ENCODE assay signal across 1 cellular context in the genomic region with DNA sequence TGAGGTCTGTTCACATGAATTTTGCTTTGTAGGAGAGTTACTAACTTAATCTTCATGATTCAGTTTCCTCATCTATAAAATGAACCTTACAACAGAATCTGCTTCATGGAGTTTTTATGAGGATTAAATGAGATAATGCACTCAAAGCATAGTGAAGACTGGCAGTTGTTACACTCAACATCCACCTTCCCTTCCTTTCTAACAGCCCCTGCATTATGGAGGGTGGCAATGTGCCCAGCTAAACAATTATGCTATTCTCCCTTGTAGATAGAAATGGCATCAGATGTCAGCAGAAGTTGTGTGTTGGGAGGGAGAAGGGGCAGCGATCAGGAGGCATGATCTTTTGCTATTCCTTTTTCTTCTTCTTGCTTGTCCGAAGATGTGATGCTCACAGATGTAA.
TF ChIP-seq lines count a peak whose summit lies in the region.

No MANE protein-coding gene starts in this region.

TF ChIP-seq in GM23338, 12 proteins besides CTCF, POLR2A, EP300 and RAD21 (continued from another document):
- TF ChIP-seq, protein P1, sequence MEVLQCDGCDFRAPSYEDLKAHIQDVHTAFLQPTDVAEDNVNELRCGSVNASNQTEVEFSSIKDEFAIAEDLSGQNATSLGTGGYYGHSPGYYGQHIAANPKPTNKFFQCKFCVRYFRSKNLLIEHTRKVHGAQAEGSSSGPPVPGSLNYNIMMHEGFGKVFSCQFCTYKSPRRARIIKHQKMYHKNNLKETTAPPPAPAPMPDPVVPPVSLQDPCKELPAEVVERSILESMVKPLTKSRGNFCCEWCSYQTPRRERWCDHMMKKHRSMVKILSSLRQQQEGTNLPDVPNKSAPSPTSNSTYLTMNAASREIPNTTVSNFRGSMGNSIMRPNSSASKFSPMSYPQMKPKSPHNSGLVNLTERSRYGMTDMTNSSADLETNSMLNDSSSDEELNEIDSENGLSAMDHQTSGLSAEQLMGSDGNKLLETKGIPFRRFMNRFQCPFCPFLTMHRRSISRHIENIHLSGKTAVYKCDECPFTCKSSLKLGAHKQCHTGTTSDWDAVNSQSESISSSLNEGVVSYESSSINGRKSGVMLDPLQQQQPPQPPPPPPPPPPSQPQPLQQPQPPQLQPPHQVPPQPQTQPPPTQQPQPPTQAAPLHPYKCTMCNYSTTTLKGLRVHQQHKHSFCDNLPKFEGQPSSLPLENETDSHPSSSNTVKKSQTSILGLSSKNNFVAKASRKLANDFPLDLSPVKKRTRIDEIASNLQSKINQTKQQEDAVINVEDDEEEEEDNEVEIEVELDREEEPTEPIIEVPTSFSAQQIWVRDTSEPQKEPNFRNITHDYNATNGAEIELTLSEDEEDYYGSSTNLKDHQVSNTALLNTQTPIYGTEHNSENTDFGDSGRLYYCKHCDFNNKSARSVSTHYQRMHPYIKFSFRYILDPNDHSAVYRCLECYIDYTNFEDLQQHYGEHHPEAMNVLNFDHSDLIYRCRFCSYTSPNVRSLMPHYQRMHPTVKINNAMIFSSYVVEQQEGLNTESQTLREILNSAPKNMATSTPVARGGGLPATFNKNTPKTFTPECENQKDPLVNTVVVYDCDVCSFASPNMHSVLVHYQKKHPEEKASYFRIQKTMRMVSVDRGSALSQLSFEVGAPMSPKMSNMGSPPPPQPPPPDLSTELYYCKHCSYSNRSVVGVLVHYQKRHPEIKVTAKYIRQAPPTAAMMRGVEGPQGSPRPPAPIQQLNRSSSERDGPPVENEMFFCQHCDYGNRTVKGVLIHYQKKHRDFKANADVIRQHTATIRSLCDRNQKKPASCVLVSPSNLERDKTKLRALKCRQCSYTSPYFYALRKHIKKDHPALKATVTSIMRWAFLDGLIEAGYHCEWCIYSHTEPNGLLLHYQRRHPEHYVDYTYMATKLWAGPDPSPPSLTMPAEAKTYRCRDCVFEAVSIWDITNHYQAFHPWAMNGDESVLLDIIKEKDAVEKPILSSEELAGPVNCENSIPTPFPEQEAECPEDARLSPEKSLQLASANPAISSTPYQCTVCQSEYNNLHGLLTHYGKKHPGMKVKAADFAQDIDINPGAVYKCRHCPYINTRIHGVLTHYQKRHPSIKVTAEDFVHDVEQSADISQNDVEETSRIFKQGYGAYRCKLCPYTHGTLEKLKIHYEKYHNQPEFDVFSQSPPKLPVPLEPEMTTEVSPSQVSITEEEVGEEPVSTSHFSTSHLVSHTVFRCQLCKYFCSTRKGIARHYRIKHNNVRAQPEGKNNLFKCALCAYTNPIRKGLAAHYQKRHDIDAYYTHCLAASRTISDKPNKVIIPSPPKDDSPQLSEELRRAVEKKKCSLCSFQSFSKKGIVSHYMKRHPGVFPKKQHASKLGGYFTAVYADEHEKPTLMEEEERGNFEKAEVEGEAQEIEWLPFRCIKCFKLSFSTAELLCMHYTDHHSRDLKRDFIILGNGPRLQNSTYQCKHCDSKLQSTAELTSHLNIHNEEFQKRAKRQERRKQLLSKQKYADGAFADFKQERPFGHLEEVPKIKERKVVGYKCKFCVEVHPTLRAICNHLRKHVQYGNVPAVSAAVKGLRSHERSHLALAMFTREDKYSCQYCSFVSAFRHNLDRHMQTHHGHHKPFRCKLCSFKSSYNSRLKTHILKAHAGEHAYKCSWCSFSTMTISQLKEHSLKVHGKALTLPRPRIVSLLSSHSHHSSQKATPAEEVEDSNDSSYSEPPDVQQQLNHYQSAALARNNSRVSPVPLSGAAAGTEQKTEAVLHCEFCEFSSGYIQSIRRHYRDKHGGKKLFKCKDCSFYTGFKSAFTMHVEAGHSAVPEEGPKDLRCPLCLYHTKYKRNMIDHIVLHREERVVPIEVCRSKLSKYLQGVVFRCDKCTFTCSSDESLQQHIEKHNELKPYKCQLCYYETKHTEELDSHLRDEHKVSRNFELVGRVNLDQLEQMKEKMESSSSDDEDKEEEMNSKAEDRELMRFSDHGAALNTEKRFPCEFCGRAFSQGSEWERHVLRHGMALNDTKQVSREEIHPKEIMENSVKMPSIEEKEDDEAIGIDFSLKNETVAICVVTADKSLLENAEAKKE (CRISPR knock-in tag; IDR thresholded peaks at IDR 0.05), result no peak
- TF ChIP-seq POLR2AphosphoS5 (IDR thresholded peaks at IDR 0.05; ENCODE audit: low read depth) (no peak), CREB1 (CRISPR knock-in tag; IDR thresholded peaks at IDR 0.05; ENCODE audit: low read depth) (no peak), EZH2phosphoT487 (IDR thresholded peaks at IDR 0.05; ENCODE audit: unreplicated experiment) (no peak)
- TF ChIP-seq, protein P2, sequence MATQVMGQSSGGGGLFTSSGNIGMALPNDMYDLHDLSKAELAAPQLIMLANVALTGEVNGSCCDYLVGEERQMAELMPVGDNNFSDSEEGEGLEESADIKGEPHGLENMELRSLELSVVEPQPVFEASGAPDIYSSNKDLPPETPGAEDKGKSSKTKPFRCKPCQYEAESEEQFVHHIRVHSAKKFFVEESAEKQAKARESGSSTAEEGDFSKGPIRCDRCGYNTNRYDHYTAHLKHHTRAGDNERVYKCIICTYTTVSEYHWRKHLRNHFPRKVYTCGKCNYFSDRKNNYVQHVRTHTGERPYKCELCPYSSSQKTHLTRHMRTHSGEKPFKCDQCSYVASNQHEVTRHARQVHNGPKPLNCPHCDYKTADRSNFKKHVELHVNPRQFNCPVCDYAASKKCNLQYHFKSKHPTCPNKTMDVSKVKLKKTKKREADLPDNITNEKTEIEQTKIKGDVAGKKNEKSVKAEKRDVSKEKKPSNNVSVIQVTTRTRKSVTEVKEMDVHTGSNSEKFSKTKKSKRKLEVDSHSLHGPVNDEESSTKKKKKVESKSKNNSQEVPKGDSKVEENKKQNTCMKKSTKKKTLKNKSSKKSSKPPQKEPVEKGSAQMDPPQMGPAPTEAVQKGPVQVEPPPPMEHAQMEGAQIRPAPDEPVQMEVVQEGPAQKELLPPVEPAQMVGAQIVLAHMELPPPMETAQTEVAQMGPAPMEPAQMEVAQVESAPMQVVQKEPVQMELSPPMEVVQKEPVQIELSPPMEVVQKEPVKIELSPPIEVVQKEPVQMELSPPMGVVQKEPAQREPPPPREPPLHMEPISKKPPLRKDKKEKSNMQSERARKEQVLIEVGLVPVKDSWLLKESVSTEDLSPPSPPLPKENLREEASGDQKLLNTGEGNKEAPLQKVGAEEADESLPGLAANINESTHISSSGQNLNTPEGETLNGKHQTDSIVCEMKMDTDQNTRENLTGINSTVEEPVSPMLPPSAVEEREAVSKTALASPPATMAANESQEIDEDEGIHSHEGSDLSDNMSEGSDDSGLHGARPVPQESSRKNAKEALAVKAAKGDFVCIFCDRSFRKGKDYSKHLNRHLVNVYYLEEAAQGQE (IDR thresholded peaks at IDR 0.05; ENCODE audit: unreplicated experiment), result no peak
